17 cellular contexts compared by ENCODE assay signal in the genomic region with DNA sequence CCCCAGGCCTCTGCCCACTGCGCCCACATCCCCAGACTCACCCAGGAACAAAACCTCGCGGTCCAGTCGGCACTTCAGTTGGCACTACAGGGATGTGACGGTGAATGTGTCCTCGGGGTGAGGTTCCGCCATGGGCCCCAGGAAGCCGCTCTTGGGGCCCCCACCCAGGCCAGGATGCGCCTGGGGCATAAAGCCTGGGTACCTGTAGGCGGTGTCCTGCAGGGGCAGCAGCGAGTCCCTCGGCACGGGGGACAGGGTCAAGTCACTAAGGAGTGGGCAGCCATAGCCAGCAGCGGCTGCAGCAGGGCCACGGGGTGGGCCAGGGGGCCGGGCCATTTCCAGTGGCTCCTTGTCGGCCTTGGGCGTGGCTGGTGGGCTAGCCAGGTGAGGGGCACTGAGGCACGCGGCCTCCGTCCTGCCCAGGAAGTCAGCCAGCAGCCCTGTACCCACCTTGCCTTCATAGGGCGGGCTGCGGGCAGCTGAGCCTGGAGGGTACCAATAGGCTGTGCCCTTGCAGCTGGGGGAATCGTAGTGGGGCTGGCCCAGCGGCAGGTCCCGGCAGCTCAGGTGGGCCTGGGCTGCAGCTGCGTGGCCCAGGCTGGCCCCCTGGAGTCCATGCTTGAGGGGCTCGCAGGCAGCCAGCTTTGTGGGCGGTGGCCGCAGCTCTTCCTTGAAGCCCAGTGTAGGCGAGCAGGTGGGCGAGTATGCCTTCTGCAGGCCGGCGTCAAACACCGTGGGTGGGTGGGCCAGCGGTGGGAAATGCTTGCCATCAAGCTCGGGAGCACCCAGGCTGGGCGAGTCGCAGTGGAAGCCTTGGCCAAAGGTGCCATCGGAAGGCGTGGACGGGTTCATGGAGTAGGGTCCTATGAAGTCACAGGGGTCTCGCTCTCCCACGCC. TPM values are rescaled to one million over a fixed set of nuclear protein-coding genes. Genes with fewer than 3 reads are reported as not detected.
DNase-seq lines count a peak whose midpoint lies in the region; ATAC-seq and TF ChIP-seq lines count a peak whose summit lies in the region.
"Had no signal": no experiment of that assay in that cellular context is flagged by ENCODE, and none has a peak within 500 bp of the region (broad histone marks: within the 10 kb centered on the region; RNA-seq: fewer than 3 reads in every experiment).

No MANE protein-coding gene starts in this region.

- ATAC-seq in heart right ventricle (no peak), body of pancreas (no peak), GM21825 (IDR thresholded peaks at IDR 0.05; ENCODE audit: unreplicated experiment) (no peak), GM19351 (IDR thresholded peaks at IDR 0.05; ENCODE audit: unreplicated experiment) (no peak)
- ATAC-seq: effector memory CD8-positive, alpha-beta T cell; stimulated activated naive CD8-positive, alpha-beta T cell treated with anti-CD3 and anti-CD28 coated beads, Interleukin-15, Interleukin-2, amounts not matched to agents 100 U/mL and 50 U/mL, for 24 hours had no signal

- H3K4me2 ChIP-seq in skeletal muscle satellite cell (ENCODE audit: low read length), result no peak overlapping the region
- H3K4me2 ChIP-seq: hepatocyte had no signal

- WGBS in heart right ventricle, 2 donors, result 93 to 94% methylated on average over 44 of the region's 44 CpGs
- WGBS in body of pancreas, 2 donors, result 91 to 93% methylated on average over 9 to 29 of the region's 44 CpGs

- H3K4me3 ChIP-seq in WI38 (ENCODE audit: low read depth, low read length) (no peak overlapping the region), heart right ventricle (no peak overlapping the region), skeletal muscle satellite cell (ENCODE audit: low read length) (no peak overlapping the region), body of pancreas (no peak overlapping the region)
- H3K4me3 ChIP-seq: hepatocyte, lung had no signal

- peak overlapping the region in 9 of 10 donors; percentile 14 to 93 (median 87) for H3K27ac ChIP-seq in heart right ventricle
- H3K27ac ChIP-seq in body of pancreas, result no peak overlapping the region
- H3K27ac ChIP-seq: parathyroid adenoma had no signal

- in situ Hi-C loops in GM13977 (cut with MboI; ENCODE audit: low pct_unique_long_range_greater_than_20kb, low sequenced_read_pairs, unreplicated experiment), result no loop called here

- DNase-seq in GM13977 (ENCODE audit: low spot score) (no peak), heart right ventricle (no peak), body of pancreas (no peak), T1000 (lab: John Stamatoyannopoulos, UW) (no peak)
- DNase-seq: activated naive CD8-positive, alpha-beta T cell treated with anti-CD3 and anti-CD28 coated beads, Interleukin-2, amount 10 ng/mL, durations not matched to agents 7 days and 5 days; effector memory CD8-positive, alpha-beta T cell; GF-D8; NCI-H345; stimulated activated CD4-positive, alpha-beta T cell treated with anti-CD3 and anti-CD28 coated beads, Interleukin-4, amount 100 ng/mL, for 24 hours; stimulated activated naive CD8-positive, alpha-beta T cell treated with anti-CD3 and anti-CD28 coated beads, Interleukin-15, Interleukin-2, amounts not matched to agents 100 U/mL and 50 U/mL, for 24 hours had no signal

- H3K27me3 ChIP-seq in heart right ventricle (no peaks in the 10 kb centered on the region), skeletal muscle satellite cell (ENCODE audit: control insufficient read depth, insufficient read depth, low read length) (no peaks in the 10 kb centered on the region), body of pancreas (no peaks in the 10 kb centered on the region)
- H3K27me3 ChIP-seq: hepatocyte had no signal

- H3K36me3 ChIP-seq in heart right ventricle (peaks cover 0 to 74% (median 45%) of the 10 kb centered on the region in 9 donors), skeletal muscle satellite cell (ENCODE audit: insufficient read depth, low read length) (peaks cover 61% of the 10 kb centered on the region), body of pancreas (replicated peaks in 1 of 2; ENCODE audit: insufficient read depth in 1 of 2, low read depth in 2 of 2) (peaks cover 2 to 4% of the 10 kb centered on the region in 2 donors)

- peak; percentile 13 for TF ChIP-seq CTCF in GM13977 (IDR thresholded peaks at IDR 0.05; ENCODE audit: extremely low read depth, insufficient read depth, missing control alignments)
- 0 out of 2 replicates have a peak, but pooled peaks have one; percentile 20 for TF ChIP-seq CTCF in WI38 (IDR thresholded peaks at IDR 0.05; ENCODE audit: low read depth, low read length)
- no peak for TF ChIP-seq CTCF in heart right ventricle (IDR thresholded peaks at IDR 0.05)
- TF ChIP-seq CTCF in body of pancreas (IDR thresholded peaks at IDR 0.05), result no peak

- TF ChIP-seq POLR2A in body of pancreas (IDR thresholded peaks at IDR 0.05), result no peak

- intact Hi-C loops in heart right ventricle (cut with DNase I) (no loop called here), body of pancreas (cut with DNase I) (no loop called here)

- H3K9me3 ChIP-seq in heart right ventricle (no peaks in the 10 kb centered on the region), skeletal muscle satellite cell (replicated peaks; ENCODE audit: low read length) (no peaks in the 10 kb centered on the region), body of pancreas (no peaks in the 10 kb centered on the region)

- H3K9ac ChIP-seq in skeletal muscle satellite cell (ENCODE audit: low read depth, low read length), result peak overlapping the region; percentile 62
- H3K9ac ChIP-seq: parathyroid adenoma had no signal

- H3K4me1 ChIP-seq in heart right ventricle (peaks cover 25 to 53% (median 51%) of the 10 kb centered on the region in 9 donors), skeletal muscle satellite cell (ENCODE audit: control insufficient read depth, insufficient read depth, low read length) (peaks cover 43% of the 10 kb centered on the region), body of pancreas (peaks cover 13% of the 10 kb centered on the region)

RNA-seq across cellular contexts. Expression of a gene that starts 56.5 kb away (rescaled TPM):
- total RNA-seq in heart right ventricle, result 10 to 100 TPM; 32.2 to 53.1 (median 42.9) TPM
- polyA plus RNA-seq in heart right ventricle, result 10 to 100 TPM; 17.0 to 33.7 TPM
- 11.6 and 11.9 TPM in 2 replicates for total RNA-seq in skeletal muscle satellite cell (2012; rRNA removed)
- total RNA-seq in body of pancreas, result 10 to 100 TPM; 13.5 to 14.2 TPM

RNA-seq across cellular contexts. Expression of a gene that starts 57.5 kb away (rescaled TPM):
- total RNA-seq in heart right ventricle (10 to 100 TPM; 41.2 to 75.4 (median 52.0) TPM), body of pancreas (10 to 100 TPM; 28.0 to 36.1 TPM)
- 10 to 100 TPM; 19.6 to 24.8 TPM for polyA plus RNA-seq in heart right ventricle
- 17.2 and 18.6 TPM in 2 replicates for total RNA-seq in skeletal muscle satellite cell (2012; rRNA removed)

Comparison
In these comparisons a context has a peak if more than half of its experiments do, and no peak if none do; other contexts are left out.
1. CTCF ChIP-seq: peak in GM13977 (single experiment) and WI38 (single experiment); none in heart right ventricle (0 of 9) and body of pancreas (0 of 7).
2. H3K27ac ChIP-seq: peak in heart right ventricle (9 of 10); none in body of pancreas (0 of 4).